ENCODE assay signal across 9 cellular contexts in genomic region chr3:114214542-114215341, GRCh38. TPM values are rescaled to one million over a fixed set of nuclear protein-coding genes. Genes with fewer than 3 reads are reported as not detected.
A peak's percentile ranks its signal among the peaks of the same experiment; 100 is the strongest.
DNase-seq lines count a peak whose midpoint lies in the region; ATAC-seq and TF ChIP-seq lines count a peak whose summit lies in the region.
"Had no signal": no experiment of that assay in that cellular context is flagged by ENCODE, and none has a peak within 500 bp of the region (broad histone marks: within the 10 kb centered on the region; RNA-seq: fewer than 3 reads in every experiment).

No MANE protein-coding gene starts in this region.

- peaks cover 5 to 9% of the 10 kb centered on the region in 2 experiments for H3K4me1 Mint-ChIP-seq in H9
- peaks cover 25% of the 10 kb centered on the region for H3K4me1 Mint-ChIP-seq in activated CD4-positive, alpha-beta memory T cell treated with anti-CD3 and anti-CD28 coated beads, Interleukin-2, amount 10 ng/mL, durations not matched to agents 7 days and 5 days

- H3K27me3 Mint-ChIP-seq in H9 (ENCODE audit: low read depth): no peaks in the 10 kb centered on the region; the same call in none of the 2 replicates
- H3K27me3 Mint-ChIP-seq in activated CD4-positive, alpha-beta memory T cell treated with anti-CD3 and anti-CD28 coated beads, Interleukin-2, amount 10 ng/mL, durations not matched to agents 7 days and 5 days: no peaks in the 10 kb centered on the region

- peaks cover 0 to 6% of the 10 kb centered on the region in 2 experiments; a peak in 1 of 5 replicates for H3K9me3 Mint-ChIP-seq in H9
- no peaks in the 10 kb centered on the region for H3K9me3 Mint-ChIP-seq in activated CD4-positive, alpha-beta memory T cell treated with anti-CD3 and anti-CD28 coated beads, Interleukin-2, amount 10 ng/mL, durations not matched to agents 7 days and 5 days

- H3K4ac ChIP-seq in H9 (ENCODE audit: low read depth, low read length) (no peak overlapping the region), mesendoderm (ENCODE audit: low read depth, low read length) (peak overlapping the region; percentile 78)

- no peaks in the 10 kb centered on the region for H4K20me1 ChIP-seq in DND-41 (ENCODE audit: insufficient read depth, low read length)
- H4K20me1 ChIP-seq in H9 (ENCODE audit: control insufficient read depth, insufficient read depth, insufficient read length): no peaks in the 10 kb centered on the region

- no peak overlapping the region for H3K4me3 Mint-ChIP-seq in H9
- no peak overlapping the region for H3K4me3 Mint-ChIP-seq in activated CD4-positive, alpha-beta memory T cell treated with anti-CD3 and anti-CD28 coated beads, Interleukin-2, amount 10 ng/mL, durations not matched to agents 7 days and 5 days

- DNase-seq in DND-41 (no peak), H9 (no peak), mesendoderm (peak; percentile 59), GM20000 (ENCODE audit: low spot score) (no peak), head of caudate nucleus (no peak), AG08396 (ENCODE audit: low spot score) (no peak), KG1 (lab: John Stamatoyannopoulos, UW) (no peak)
- DNase-seq in activated CD4-positive, alpha-beta memory T cell treated with anti-CD3 and anti-CD28 coated beads, Interleukin-2, amount 10 ng/mL, durations not matched to agents 7 days and 5 days: peak; percentile 62

- H2BK20ac ChIP-seq in H9 (ENCODE audit: low read depth, low read length, poor library complexity, severe bottlenecking): no peak overlapping the region

- H3K79me2 ChIP-seq in DND-41 (ENCODE audit: insufficient read depth, low read length) (no peaks in the 10 kb centered on the region), H9 (ENCODE audit: insufficient read depth, low read length) (no peaks in the 10 kb centered on the region), mesendoderm (ENCODE audit: control insufficient read depth, insufficient read depth, low read length) (no peaks in the 10 kb centered on the region)

- CTCF ChIA-PET in activated CD4-positive, alpha-beta memory T cell treated with anti-CD3 and anti-CD28 coated beads, Interleukin-2, amount 10 ng/mL, durations not matched to agents 7 days and 5 days (lab: Charles Lee): interaction anchor here (0.6 to 3.0 kb wide), 9 partner anchors 8 to 202 kb away, joined by 3 to 50 read pairs (median 4); partner anchors contain the start of gene TIGIT

- no peak overlapping the region for H2BK15ac ChIP-seq in H9 (ENCODE audit: low read depth, low read length)
- no peak overlapping the region for H2BK15ac ChIP-seq in mesendoderm (replicated peaks; ENCODE audit: low read depth)

- no peak overlapping the region for H3K27ac Mint-ChIP-seq in H9
- no peak overlapping the region for H3K27ac Mint-ChIP-seq in activated CD4-positive, alpha-beta memory T cell treated with anti-CD3 and anti-CD28 coated beads, Interleukin-2, amount 10 ng/mL, durations not matched to agents 7 days and 5 days

- no peak for TF ChIP-seq CTCF in DND-41 (IDR thresholded peaks at IDR 0.05; ENCODE audit: borderline replicate concordance, extremely low read depth, low read length, poor library complexity, severe bottlenecking)
- no peak for TF ChIP-seq CTCF in H9 (conservative IDR thresholded peaks at IDR 0.05)
- no peak for TF ChIP-seq CTCF in GM20000 (IDR thresholded peaks at IDR 0.05; ENCODE audit: extremely low read depth, missing control alignments)

- H3K27ac ChIP-seq in DND-41 (ENCODE audit: low read length) (peak overlapping the region; percentile 74), H9 (ENCODE audit: insufficient read length, low read depth, low read length) (peak overlapping the region; percentile 72), mesendoderm (ENCODE audit: low read depth, low read length) (peak overlapping the region; percentile 17)
- H3K27ac ChIP-seq: epithelial cell of prostate had no signal

- peak overlapping the region; percentile 19 to 58; a peak in 3 of 4 replicates for H3K4me3 ChIP-seq in DND-41 (ENCODE audit: low read depth in 1 of 2, low read length in 2 of 2)
- no peak overlapping the region for H3K4me3 ChIP-seq in mesendoderm (ENCODE audit: low read length)

- POLR2A ChIA-PET in activated CD4-positive, alpha-beta memory T cell treated with anti-CD3 and anti-CD28 coated beads, Interleukin-2, amount 10 ng/mL, durations not matched to agents 7 days and 5 days (lab: Charles Lee): interaction anchor here (0.6 to 6.5 kb wide), 24 partner anchors 9 to 933 kb away, joined by 3 to 153 read pairs (median 6); partner anchors contain the start of genes ATP6V1A, CCDC191, NAA50 and QTRT2

- H3K4me1 ChIP-seq in DND-41 (ENCODE audit: insufficient read depth, low read length): peaks cover 25% of the 10 kb centered on the region
- peaks cover 9% of the 10 kb centered on the region for H3K4me1 ChIP-seq in H9 (ENCODE audit: insufficient read depth, low read length)
- peaks cover 15% of the 10 kb centered on the region for H3K4me1 ChIP-seq in mesendoderm (ENCODE audit: control insufficient read depth, low read depth, low read length)

- no peaks in the 10 kb centered on the region for H3K27me3 ChIP-seq in DND-41 (ENCODE audit: insufficient read depth, low read length, poor library complexity)
- no peaks in the 10 kb centered on the region; the same call in 1 of the 2 replicates for H3K27me3 ChIP-seq in H9 (ENCODE audit: insufficient read depth, low read length)
- H3K27me3 ChIP-seq in mesendoderm (ENCODE audit: insufficient read depth, low read length, poor library complexity): no peaks in the 10 kb centered on the region

- H3K4me2 ChIP-seq in DND-41 (ENCODE audit: insufficient read depth, low read length): peak overlapping the region; percentile 70
- peak overlapping the region; percentile 63 for H3K4me2 ChIP-seq in H9 (ENCODE audit: insufficient read depth, insufficient read length, low read length)
- H3K4me2 ChIP-seq in mesendoderm (ENCODE audit: low read length): no peak overlapping the region

- no peaks in the 10 kb centered on the region for H3K36me3 Mint-ChIP-seq in H9 (ENCODE audit: insufficient read depth in 1 of 3, low read depth in 3 of 3)
- peaks cover 6% of the 10 kb centered on the region for H3K36me3 Mint-ChIP-seq in activated CD4-positive, alpha-beta memory T cell treated with anti-CD3 and anti-CD28 coated beads, Interleukin-2, amount 10 ng/mL, durations not matched to agents 7 days and 5 days (ENCODE audit: low read depth)

- H3K36me3 ChIP-seq in DND-41 (ENCODE audit: insufficient read depth, low read length): no peaks in the 10 kb centered on the region
- no peaks in the 10 kb centered on the region for H3K36me3 ChIP-seq in mesendoderm (ENCODE audit: control insufficient read depth, insufficient read depth, low read length)

- intact Hi-C loops in head of caudate nucleus (cut with DNase I): no loop called here

- no peak overlapping the region; the same call in 1 of the 2 replicates for H3K14ac ChIP-seq in H9 (ENCODE audit: insufficient read depth, low read length)

- H3K18ac ChIP-seq in H9 (ENCODE audit: insufficient read length, low read depth, low read length): peak overlapping the region; percentile 58
- peak overlapping the region; percentile 51 for H3K18ac ChIP-seq in mesendoderm (ENCODE audit: low read length)

- H3K23me2 ChIP-seq in H9 (ENCODE audit: insufficient read length, low read depth, low read length, poor library complexity, severe bottlenecking): no peaks in the 10 kb centered on the region

- no peak overlapping the region for H2AK5ac ChIP-seq in H9 (ENCODE audit: insufficient read length, low read length)
- H2AK5ac ChIP-seq in mesendoderm (ENCODE audit: low read length): no peak overlapping the region

- H2BK12ac ChIP-seq in H9 (ENCODE audit: insufficient read length, low read depth, low read length): peak overlapping the region; percentile 57

- H3K9ac ChIP-seq in DND-41 (ENCODE audit: low read depth, low read length) (peak overlapping the region; percentile 52), H9 (ENCODE audit: extremely low read depth, insufficient read length, low read length) (no peak overlapping the region), mesendoderm (ENCODE audit: low read length) (no peak overlapping the region)

- no peak overlapping the region for H4K91ac ChIP-seq in H9 (ENCODE audit: insufficient read length, low read depth, low read length)

- no peak overlapping the region for H4K8ac ChIP-seq in H9 (replicated peaks; ENCODE audit: insufficient read length, low read depth, low read length)
- H4K8ac ChIP-seq in mesendoderm (ENCODE audit: low read depth, low read length): no peak overlapping the region

- H2BK120ac ChIP-seq in H9 (ENCODE audit: low read depth, low read length, poor library complexity, severe bottlenecking) (no peak overlapping the region), mesendoderm (ENCODE audit: low read depth, low read length) (peak overlapping the region; percentile 39)

- 0 out of 3 replicates have a peak, but pooled peaks have one; percentile 3 for ATAC-seq in DND-41 (ENCODE audit: insufficient read depth, low read depth)

- H3K9me3 ChIP-seq in DND-41 (ENCODE audit: insufficient read depth, low read length, severe bottlenecking): no peaks in the 10 kb centered on the region
- H3K9me3 ChIP-seq in H9 (ENCODE audit: control insufficient read depth, low read depth, low read length): no peaks in the 10 kb centered on the region

- no peak overlapping the region for H3T11ph ChIP-seq in H9 (ENCODE audit: low read length)

- H2BK5ac ChIP-seq in H9 (ENCODE audit: insufficient read length, low read length): no peak overlapping the region
- peak overlapping the region; percentile 86 for H2BK5ac ChIP-seq in mesendoderm (ENCODE audit: low read length)

- H4K5ac ChIP-seq in H9 (ENCODE audit: insufficient read length, low read depth, low read length): no peak overlapping the region
- no peak overlapping the region for H4K5ac ChIP-seq in mesendoderm (ENCODE audit: low read length)

- H2AFZ ChIP-seq in DND-41 (ENCODE audit: low read depth, low read length) (peak overlapping the region; percentile 66), H9 (ENCODE audit: low read length) (no peak overlapping the region)

- no peak overlapping the region for H3K23ac ChIP-seq in H9 (ENCODE audit: insufficient read length, low read depth, low read length)
- H3K23ac ChIP-seq in mesendoderm (ENCODE audit: low read length): no peak overlapping the region

- no peaks in the 10 kb centered on the region for H3K79me1 ChIP-seq in H9 (ENCODE audit: insufficient read depth, low read depth, low read length, poor library complexity, severe bottlenecking)
- no peaks in the 10 kb centered on the region for H3K79me1 ChIP-seq in mesendoderm (ENCODE audit: low read length)

- WGBS in H9 (ENCODE audit: extremely low coverage, insufficient read length, low lambda C conversion rate): no CpG with 5 or more reads among the region's 6 CpGs
- no CpG with 5 or more reads among the region's 6 CpGs for WGBS in mesendoderm (ENCODE audit: extremely low coverage, insufficient coverage, low lambda C conversion rate)

- H3K56ac ChIP-seq in H9 (ENCODE audit: insufficient read length, low read depth, low read length) (peak overlapping the region; percentile 35), mesendoderm (ENCODE audit: low read length) (peak overlapping the region; percentile 61)

RNA-seq across cellular contexts. Expression of gene ZNF80, which starts 22.6 kb away (rescaled TPM):
- total RNA-seq in H9 (2021): not detected in 2 replicates
- total RNA-seq in activated CD4-positive, alpha-beta memory T cell treated with anti-CD3 and anti-CD28 coated beads, Interleukin-2, amount 10 ng/mL, durations not matched to agents 7 days and 5 days: under 1 TPM; 0.28 to 0.35 TPM
- not detected for polyA plus RNA-seq in mesendoderm (2013, experiment 1 of 2)
- polyA plus RNA-seq in mesendoderm (2013, experiment 2 of 2): not detected

RNA-seq across cellular contexts. Expression of gene DRD3, which starts 35.9 kb away (rescaled TPM):
- total RNA-seq in H9 (2021): 0.22 TPM in 1 of 2 replicates, not detected in the other
- total RNA-seq in activated CD4-positive, alpha-beta memory T cell treated with anti-CD3 and anti-CD28 coated beads, Interleukin-2, amount 10 ng/mL, durations not matched to agents 7 days and 5 days: not detected
- 0.01 TPM for polyA plus RNA-seq in mesendoderm (2013, experiment 1 of 2)
- polyA plus RNA-seq in mesendoderm (2013, experiment 2 of 2): not detected

Comparison
In these comparisons a context has a peak if more than half of its experiments do, and no peak if none do; other contexts are left out.
1. DNase-seq: peak in activated CD4-positive, alpha-beta memory T cell treated with anti-CD3 and anti-CD28 coated beads, Interleukin-2, amount 10 ng/mL, durations not matched to agents 7 days and 5 days (single experiment) and mesendoderm (single experiment); none in DND-41 (single experiment), H9 (single experiment), GM20000 (single experiment), head of caudate nucleus (0 of 42), AG08396 (single experiment) and KG1 (single experiment).
2. H3K27ac ChIP-seq: peak in every context shown above with its lines; median percentile 74 in DND-41; 72 in H9; 17 in mesendoderm.